ENCODE assay signal across 31 cellular contexts in the genomic region with DNA sequence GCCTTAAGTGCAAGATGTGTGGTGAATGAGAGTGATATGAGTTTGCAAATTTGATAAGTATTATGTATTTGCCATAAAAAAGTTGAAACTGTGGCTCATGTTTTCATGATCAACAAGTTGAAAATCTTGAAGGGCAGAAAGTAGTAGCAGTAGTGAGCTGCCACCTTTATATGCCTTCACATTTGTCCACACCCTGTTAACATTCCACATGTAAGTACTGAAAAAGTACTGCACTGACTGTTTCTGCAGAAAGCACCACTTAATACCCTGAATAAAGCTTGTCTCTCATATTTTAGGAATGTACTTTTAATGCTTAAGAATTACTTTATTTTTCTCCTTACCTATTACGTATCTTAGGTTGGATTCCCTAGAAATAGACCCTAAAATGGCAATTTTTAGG. TPM values are rescaled to one million over a fixed set of nuclear protein-coding genes. Genes with fewer than 3 reads are reported as not detected.
"Had no signal": no experiment of that assay in that cellular context is flagged by ENCODE, and none has a peak within 500 bp of the region (broad histone marks: within the 10 kb centered on the region; RNA-seq: fewer than 3 reads in every experiment).

No MANE protein-coding gene starts in this region.

- H3K9me3 ChIP-seq: adrenal gland, body of pancreas, colonic mucosa, esophagus squamous epithelium had no signal

- H3K27me3 ChIP-seq: adrenal gland, body of pancreas, cardiac muscle cell, colonic mucosa, esophagus squamous epithelium had no signal

- H3K27ac ChIP-seq: adrenal gland, body of pancreas, cardiac muscle cell, colonic mucosa, epithelial cell of prostate, esophagus squamous epithelium, WERI-Rb-1 had no signal

- H3K4me3 ChIP-seq: adrenal gland, body of pancreas, cardiac muscle cell, colonic mucosa, esophagus squamous epithelium had no signal

- H3K4me1 ChIP-seq: adrenal gland, body of pancreas, colonic mucosa had no signal

- ATAC-seq: activated CD4-positive, CD25-positive, alpha-beta regulatory T cell treated with anti-CD3 and anti-CD28 coated beads, Interleukin-2, amount 50 U/mL, for 24 hours; activated CD8-positive, alpha-beta T cell treated with anti-CD3 and anti-CD28 coated beads for 36 hours; activated naive CD8-positive, alpha-beta T cell treated with anti-CD3 and anti-CD28 coated beads, Interleukin-2, amount 50 U/mL, for 24 hours; activated T-cell treated with anti-CD3 and anti-CD28 coated beads, Interleukin-2, amount 50 U/mL, for 4 hours; activated T-helper 17 cell treated with anti-CD3 and anti-CD28 coated beads, Interleukin-2, amount 50 U/mL, for 72 hours; body of pancreas; T-helper 17 cell had no signal

- DNase-seq: activated B cell treated with CpG ODN at 0.5 μM for 24 hours; activated CD4-positive, alpha-beta T cell treated with anti-CD3 and anti-CD28 coated beads for 48 hours; activated CD4-positive, alpha-beta T cell treated with anti-CD3 and anti-CD28 coated beads, Interleukin-2, amount 50 U/mL, for 1 hour; activated CD4-positive, alpha-beta T cell treated with anti-CD3 and anti-CD28 coated beads, Interleukin-2, amount 50 U/mL, for 48 hours; activated CD8-positive, alpha-beta memory T cell treated with anti-CD3 and anti-CD28 coated beads for 24 hours; activated CD8-positive, alpha-beta T cell treated with anti-CD3 and anti-CD28 coated beads for 36 hours; activated effector memory CD4-positive, alpha-beta T cell treated with Interleukin-2 at 50 U/mL for 16 hours; activated naive CD4-positive, alpha-beta T cell treated with anti-CD3 and anti-CD28 coated beads for 36 hours; activated naive CD8-positive, alpha-beta T cell treated with anti-CD3 and anti-CD28 coated beads for 36 hours; activated naive CD8-positive, alpha-beta T cell treated with anti-CD3 and anti-CD28 coated beads, Interleukin-2, amount 50 U/mL, for 24 hours; activated T-cell treated with anti-CD3 and anti-CD28 coated beads, Interleukin-2, amount 50 U/mL, for 4 hours; adrenal gland; amygdala; aorta; body of pancreas; central memory CD4-positive, alpha-beta T cell; cerebellar nuclear complex; colonic mucosa; effector CD8-positive, alpha-beta T cell; esophagus squamous epithelium; T-helper 1 cell; T-helper 17 cell; T1000; WERI-Rb-1 had no signal

- FAIRE-seq: endometrium, endothelial cell of umbilical vein, frontal cortex had no signal

- H3K36me3 ChIP-seq: adrenal gland, cardiac muscle cell, colonic mucosa, esophagus squamous epithelium, WERI-Rb-1 had no signal

RNA-seq across cellular contexts. Expression of a gene that starts 45.9 kb away (rescaled TPM):
- total RNA-seq: activated B cell treated with CpG ODN at 0.5 μM for 24 hours; activated CD8-positive, alpha-beta T cell treated with anti-CD3 and anti-CD28 coated beads for 36 hours; activated naive CD4-positive, alpha-beta T cell treated with anti-CD3 and anti-CD28 coated beads for 36 hours; activated naive CD8-positive, alpha-beta T cell treated with anti-CD3 and anti-CD28 coated beads for 36 hours; activated T-cell treated with anti-CD3 and anti-CD28 coated beads, Interleukin-2, amount 50 U/mL, for 4 hours; activated T-helper 17 cell treated with anti-CD3 and anti-CD28 coated beads, Interleukin-2, amount 50 U/mL, for 72 hours; T-helper 17 cell had no signal
